ENCODE assay signal across 8 cellular contexts in the genomic region with DNA sequence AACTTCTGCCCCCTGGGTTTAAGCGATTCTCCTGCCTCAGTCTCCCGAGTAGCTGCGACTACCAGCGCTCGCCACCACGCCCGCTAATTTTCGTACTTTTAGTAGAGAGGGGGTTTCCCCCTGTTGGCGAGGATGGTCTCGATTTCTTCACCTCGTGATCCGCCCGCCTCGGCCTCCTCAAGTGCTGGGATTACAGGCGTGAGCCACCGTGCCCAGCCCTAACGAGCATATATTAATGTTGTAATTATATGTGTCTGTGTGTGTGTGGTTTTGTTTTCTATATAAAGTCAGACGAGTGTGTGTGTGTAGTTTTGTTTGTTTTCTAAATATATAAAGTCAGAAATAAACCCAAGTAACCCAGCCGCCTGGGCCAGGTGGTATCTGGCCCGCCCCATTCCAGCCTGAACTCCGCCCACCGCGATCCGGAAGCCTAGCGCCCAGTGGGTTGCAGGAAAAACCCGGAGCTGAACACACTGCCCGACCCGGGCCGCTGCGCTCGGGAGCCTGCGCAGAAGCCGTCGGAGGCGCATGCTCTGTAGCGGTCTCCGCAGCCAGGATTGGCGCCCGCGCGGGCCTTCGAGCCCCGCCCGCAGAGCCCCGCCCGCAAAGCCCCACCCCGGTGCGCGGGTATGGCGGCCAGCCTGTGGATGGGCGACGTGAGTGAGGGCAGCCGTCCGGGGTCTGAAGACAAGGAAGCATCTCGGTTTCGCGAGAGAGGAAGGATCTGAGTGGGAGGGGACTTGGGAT. TPM values are rescaled to one million over a fixed set of nuclear protein-coding genes. Genes with fewer than 3 reads are reported as not detected.
DNase-seq lines count a peak whose midpoint lies in the region; ATAC-seq and TF ChIP-seq lines count a peak whose summit lies in the region.

A gene (plus strand): TSS at position 604 of the 747 bp plus-strand sequence. CDS start 26 bp downstream, at position 630.

- no peaks in the 10 kb centered on the region for H3K27me3 Mint-ChIP-seq in activated T-cell treated with anti-CD3 and anti-CD28 coated beads, Interleukin-2, amount 50 U/mL, for 24 hours

- peaks cover 41% of the 10 kb centered on the region for H3K36me3 Mint-ChIP-seq in activated T-cell treated with anti-CD3 and anti-CD28 coated beads, Interleukin-2, amount 50 U/mL, for 24 hours (ENCODE audit: low read depth)

- TF ChIP-seq POLR2A in erythroblast (IDR thresholded peaks at IDR 0.05; ENCODE audit: low read length): peak; percentile 74

- peaks cover 0 to 7% of the 10 kb centered on the region in 2 donors for H3K36me3 ChIP-seq in mucosa of rectum (ENCODE audit: control insufficient read depth in 2 of 2, insufficient read depth in 2 of 2, low read length in 2 of 2)

- H3K4me3 Mint-ChIP-seq in activated T-cell treated with anti-CD3 and anti-CD28 coated beads, Interleukin-2, amount 50 U/mL, for 24 hours: peak within 1 kb of the TSS; percentile 99

- H3K27ac ChIP-seq in mucosa of rectum (ENCODE audit: low read depth in 2 of 2, low read length in 2 of 2): peak within 1 kb of the TSS; percentile 78 to 82

- DNase-seq in DMS53 treated with DMSO at 0.1 percent for 48 hours (lab: John Stamatoyannopoulos, UW; ENCODE audit: unreplicated experiment): peak; percentile 89
- DNase-seq in KG1 (lab: John Stamatoyannopoulos, UW): peak; percentile 95
- peak; percentile 97 for DNase-seq in activated T-cell treated with anti-CD3 and anti-CD28 coated beads, Interleukin-2, amount 50 U/mL, for 24 hours
- peak; percentile 98 to 99 for DNase-seq in erythroblast (lab: John Stamatoyannopoulos, UW)
- DNase-seq in stimulated activated CD8-positive, alpha-beta memory T cell treated with anti-CD3 and anti-CD28 coated beads, Interleukin-4, amount 100 ng/mL, for 4 hours (ENCODE audit: low read depth in 2 of 2, low spot score in 1 of 2): peak; percentile 93 to 95

- peak within 1 kb of the TSS; percentile 98 for H3K27ac Mint-ChIP-seq in activated T-cell treated with anti-CD3 and anti-CD28 coated beads, Interleukin-2, amount 50 U/mL, for 24 hours

- H3K4me1 Mint-ChIP-seq in activated T-cell treated with anti-CD3 and anti-CD28 coated beads, Interleukin-2, amount 50 U/mL, for 24 hours (ENCODE audit: low read depth): peaks cover 25% of the 10 kb centered on the region

- no peaks in the 10 kb centered on the region for H3K9me3 ChIP-seq in mucosa of rectum (ENCODE audit: control insufficient read depth in 2 of 2, low read length in 2 of 2)

- H3K4me3 ChIP-seq in mucosa of rectum (ENCODE audit: low read length in 2 of 2): peak within 1 kb of the TSS; percentile 79 to 99

- peak; percentile 85 for ATAC-seq in GM21723 (IDR thresholded peaks at IDR 0.05; ENCODE audit: unreplicated experiment)

- H3K9ac ChIP-seq in mucosa of rectum (ENCODE audit: low read depth in 1 of 2, low read length in 2 of 2): peak within 1 kb of the TSS; percentile 86 to 97

- no peaks in the 10 kb centered on the region for H3K9me3 Mint-ChIP-seq in activated T-cell treated with anti-CD3 and anti-CD28 coated beads, Interleukin-2, amount 50 U/mL, for 24 hours

- H3K27me3 ChIP-seq in mucosa of rectum (ENCODE audit: control insufficient read depth in 2 of 2, insufficient read depth in 2 of 2, low read length in 2 of 2): no peaks in the 10 kb centered on the region

- peaks cover 2 to 6% of the 10 kb centered on the region in 2 donors for H3K4me1 ChIP-seq in mucosa of rectum (ENCODE audit: control insufficient read depth in 2 of 2, insufficient read depth in 2 of 2, low read length in 2 of 2)

TF ChIP-seq in PFSK-1, 5 proteins besides CTCF, POLR2A, EP300 and RAD21:
- 0 out of 2 replicates have a peak, but pooled peaks have one; percentile 66 for TF ChIP-seq TAF1 (IDR thresholded peaks at IDR 0.05; ENCODE audit: borderline replicate concordance, insufficient read depth, low read length)
- no peak for TF ChIP-seq SIN3A (IDR thresholded peaks at IDR 0.05; ENCODE audit: borderline replicate concordance, insufficient read depth, low read length)
- TF ChIP-seq POLR2AphosphoS5 (IDR thresholded peaks at IDR 0.05; ENCODE audit: low read depth, low read length): peak; percentile 89
- peak; percentile 77 for TF ChIP-seq FOXP2 (optimal IDR thresholded peaks at IDR 0.05; ENCODE audit: borderline replicate concordance, extremely low read depth, extremely low read length, insufficient read depth)

RNA-seq across cellular contexts. Expression of the gene that starts here (rescaled TPM):
- 21.4 TPM for polyA plus RNA-seq in PFSK-1 (2012; ENCODE audit: insufficient read length, low read depth)

Comparison
In these comparisons a context has a peak if more than half of its experiments do, and no peak if none do; other contexts are left out.
1. Peak in every context shown above with its lines: DNase-seq, ATAC-seq, H3K4me3 ChIP-seq and H3K27ac ChIP-seq.